In the genomic region with DNA sequence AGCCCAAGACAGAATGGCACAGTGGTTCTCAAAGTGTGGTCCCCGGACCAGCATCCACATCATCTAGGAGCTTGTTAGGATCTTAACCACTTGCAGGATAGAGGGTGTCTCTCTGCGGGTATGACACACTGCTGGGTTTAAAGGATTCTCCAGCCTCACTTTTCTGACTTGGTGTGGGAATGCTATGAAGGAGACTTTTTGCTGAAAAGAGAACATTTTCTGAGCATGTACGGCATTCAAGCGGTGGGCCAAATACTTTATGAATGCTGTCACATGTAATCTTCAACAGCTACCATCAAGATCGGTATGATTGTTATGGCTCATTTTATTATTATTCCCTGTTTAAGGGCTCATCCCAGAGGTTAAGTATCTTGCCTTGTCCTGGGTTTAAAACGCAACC, we compare ENCODE assay signal across 11 cellular contexts. TPM values are rescaled to one million over a fixed set of nuclear protein-coding genes. Genes with fewer than 3 reads are reported as not detected.
DNase-seq lines count a peak whose midpoint lies in the region; ATAC-seq and TF ChIP-seq lines count a peak whose summit lies in the region.
"Had no signal": no experiment of that assay in that cellular context is flagged by ENCODE, and none has a peak within 500 bp of the region (broad histone marks: within the 10 kb centered on the region; RNA-seq: fewer than 3 reads in every experiment).

No MANE protein-coding gene starts in this region.

- WGBS in esophagus squamous epithelium, 2 donors, result 56 to 61% methylated on average over 6 of the region's 6 CpGs

- H3K9me3 ChIP-seq in Peyer's patch (no peaks in the 10 kb centered on the region), esophagus squamous epithelium (no peaks in the 10 kb centered on the region), osteoblast (ENCODE audit: low read depth, low read length) (no peaks in the 10 kb centered on the region)

- H3K4me3 ChIP-seq in ACC112 (ENCODE audit: low read depth, low read length) (peak overlapping the region; percentile 72; the same call in 1 of the 2 replicates), Peyer's patch (no peak overlapping the region), esophagus squamous epithelium (peak overlapping the region in 1 of 4 donors; percentile 84), osteoblast (ENCODE audit: insufficient read depth, low read length) (peak overlapping the region; percentile 70)

- H3K4me1 ChIP-seq in ACC112 (ENCODE audit: control insufficient read depth, insufficient read depth, low read length, unreplicated experiment) (peaks cover 64% of the 10 kb centered on the region), Peyer's patch (peaks cover 0 to 48% (median 34%) of the 10 kb centered on the region in 4 donors), esophagus squamous epithelium (peaks cover 32 to 95% (median 80%) of the 10 kb centered on the region in 3 donors), osteoblast (ENCODE audit: insufficient read depth, low read length) (peaks cover 43% of the 10 kb centered on the region)

- intact Hi-C loops in esophagus squamous epithelium (cut with DNase I), result no loop called here

- H3K36me3 Mint-ChIP-seq in T-helper 2 cell treated with Interferon-gamma antibody and Interleukin-4, amounts not matched to agents 5 μg/mL and 100 μg/mL, for 36 hours (ENCODE audit: low read depth), result peaks cover 15% of the 10 kb centered on the region

- no peak overlapping the region for H3K4me3 Mint-ChIP-seq in T-helper 2 cell treated with Interferon-gamma antibody and Interleukin-4, amounts not matched to agents 5 μg/mL and 100 μg/mL, for 36 hours

- no peak for TF ChIP-seq CTCF in Peyer's patch (IDR thresholded peaks at IDR 0.05)
- TF ChIP-seq CTCF in esophagus squamous epithelium (IDR thresholded peaks at IDR 0.05), result no peak
- no peak for TF ChIP-seq CTCF in osteoblast (IDR thresholded peaks at IDR 0.05; ENCODE audit: extremely low read depth, low read depth, low read length)

- peaks cover 14% of the 10 kb centered on the region for H3K79me2 ChIP-seq in ACC112 (ENCODE audit: control insufficient read depth, insufficient read depth, low read length, unreplicated experiment)
- peaks cover 15% of the 10 kb centered on the region for H3K79me2 ChIP-seq in osteoblast (ENCODE audit: insufficient read depth, low read length)

- ATAC-seq in GM18867 (IDR thresholded peaks at IDR 0.05; ENCODE audit: unreplicated experiment), result no peak
- ATAC-seq: Panc1; stimulated activated naive CD8-positive, alpha-beta T cell treated with anti-CD3 and anti-CD28 coated beads, Interleukin-15, Interleukin-2, amounts not matched to agents 100 U/mL and 50 U/mL, for 24 hours had no signal

- DNase-seq in Peyer's patch (no peak), esophagus squamous epithelium (lab: John Stamatoyannopoulos, UW) (no peak), osteoblast (ENCODE audit: insufficient read length, low spot score, missing footprints) (peak; percentile 87), SKM-1 treated with dmso at 0.1 percent for 144 hours (lab: John Stamatoyannopoulos, UW; ENCODE audit: unreplicated experiment) (no peak), SHP77 treated with DMSO at 0.1 percent for 48 hours (lab: John Stamatoyannopoulos, UW) (no peak)
- no peak for DNase-seq in T-helper 2 cell treated with Interferon-gamma antibody and Interleukin-4, amounts not matched to agents 5 μg/mL and 100 μg/mL, for 36 hours (ENCODE audit: low spot score)
- DNase-seq: central memory CD4-positive, alpha-beta T cell; stimulated activated naive CD8-positive, alpha-beta T cell treated with anti-CD3 and anti-CD28 coated beads, Interleukin-15, Interleukin-2, amounts not matched to agents 100 U/mL and 50 U/mL, for 24 hours had no signal

- no peaks in the 10 kb centered on the region for H4K20me1 ChIP-seq in osteoblast (ENCODE audit: insufficient read depth, low read length)

- H3K27ac ChIP-seq in ACC112 (ENCODE audit: low read depth, low read length), result peak overlapping the region; percentile 99
- H3K27ac ChIP-seq in Peyer's patch, result peak overlapping the region; percentile 83 to 98 (median 94)
- peak overlapping the region; percentile 94 to 98 (median 96) for H3K27ac ChIP-seq in esophagus squamous epithelium
- H3K27ac ChIP-seq in osteoblast (ENCODE audit: low read depth, low read length), result peak overlapping the region; percentile 99

- no peaks in the 10 kb centered on the region for H3K27me3 Mint-ChIP-seq in T-helper 2 cell treated with Interferon-gamma antibody and Interleukin-4, amounts not matched to agents 5 μg/mL and 100 μg/mL, for 36 hours (ENCODE audit: low read depth)

- H3K27ac Mint-ChIP-seq in T-helper 2 cell treated with Interferon-gamma antibody and Interleukin-4, amounts not matched to agents 5 μg/mL and 100 μg/mL, for 36 hours, result no peak overlapping the region

- H3K36me3 ChIP-seq in ACC112 (ENCODE audit: insufficient read depth, low read length) (no peaks in the 10 kb centered on the region), Peyer's patch (no peaks in the 10 kb centered on the region), esophagus squamous epithelium (no peaks in the 10 kb centered on the region), osteoblast (ENCODE audit: insufficient read depth, low read length) (no peaks in the 10 kb centered on the region)

- H3K27me3 ChIP-seq in ACC112 (ENCODE audit: insufficient read depth, low read length), result no peaks in the 10 kb centered on the region
- no peaks in the 10 kb centered on the region for H3K27me3 ChIP-seq in Peyer's patch
- H3K27me3 ChIP-seq in esophagus squamous epithelium, result no peaks in the 10 kb centered on the region
- no peaks in the 10 kb centered on the region for H3K27me3 ChIP-seq in osteoblast (ENCODE audit: insufficient read depth, low read length)

- H3K9me3 Mint-ChIP-seq in T-helper 2 cell treated with Interferon-gamma antibody and Interleukin-4, amounts not matched to agents 5 μg/mL and 100 μg/mL, for 36 hours, result no peaks in the 10 kb centered on the region

- peak overlapping the region; percentile 16 for H2AFZ ChIP-seq in ACC112 (ENCODE audit: low read length, unreplicated experiment)
- H2AFZ ChIP-seq in osteoblast (ENCODE audit: low read length), result no peak overlapping the region

- peak overlapping the region; percentile 91 for H3K4me2 ChIP-seq in osteoblast (ENCODE audit: insufficient read depth, low read length)

- TF ChIP-seq POLR2A in Peyer's patch (IDR thresholded peaks at IDR 0.05) (no peak), esophagus squamous epithelium (IDR thresholded peaks at IDR 0.05) (no peak)

- peaks cover 41% of the 10 kb centered on the region for H3K4me1 Mint-ChIP-seq in T-helper 2 cell treated with Interferon-gamma antibody and Interleukin-4, amounts not matched to agents 5 μg/mL and 100 μg/mL, for 36 hours (ENCODE audit: low read depth)

RNA-seq across cellular contexts. Expression of a gene that starts 1.7 kb away (rescaled TPM):
- 100 to 1,000 TPM in 1 of 4 donors, 10 to 100 TPM in 3; 40.4 to 140 (median 78.4) TPM for total RNA-seq in Peyer's patch
- 100 to 1,000 TPM in 3 of 4 donors, 10 to 100 TPM in 1; 70.9 to 137 (median 108) TPM for total RNA-seq in esophagus squamous epithelium
- 14.7 and 23.2 TPM in 2 replicates for total RNA-seq in osteoblast

Comparison
In these comparisons a context has a peak if more than half of its experiments do, and no peak if none do; other contexts are left out.
1. H3K4me3 ChIP-seq: peak in ACC112 (single experiment) and osteoblast (single experiment); none in Peyer's patch (0 of 4).
2. Peak in every context shown above with its lines, with median percentiles within 50 percentile points of each other: H3K27ac ChIP-seq.